In genomic region chr12:132874175-132874574, GRCh38 we compare ENCODE assay signal across 8 cellular contexts.
"Had no signal": no experiment of that assay in that cellular context is flagged by ENCODE, and none has a peak within 500 bp of the region (broad histone marks: within the 10 kb centered on the region; RNA-seq: fewer than 3 reads in every experiment).

No MANE protein-coding gene starts in this region.

- H3K4me3 ChIP-seq: esophagus muscularis mucosa, hepatocyte, left ventricle myocardium inferior had no signal

- H3K27me3 Mint-ChIP-seq: naive B cell had no signal

- H3K4me3 Mint-ChIP-seq: naive B cell had no signal

- H3K27me3 ChIP-seq: esophagus muscularis mucosa, hepatocyte had no signal

- DNase-seq: activated CD4-positive, CD25-positive, alpha-beta regulatory T cell; activated effector memory CD4-positive, alpha-beta T cell treated with anti-CD3 and anti-CD28 coated beads, Interleukin-2, amount 50 U/mL, for 16 hours; caudate nucleus; left ventricle myocardium inferior; naive B cell; SW 1271 had no signal

- H3K9me3 ChIP-seq: esophagus muscularis mucosa, left ventricle myocardium inferior had no signal

- H3K4me1 ChIP-seq: esophagus muscularis mucosa, left ventricle myocardium inferior had no signal

- H3K9me3 Mint-ChIP-seq: naive B cell had no signal

- H3K27ac ChIP-seq: esophagus muscularis mucosa, hepatocyte, left ventricle myocardium inferior had no signal

- H3K27ac Mint-ChIP-seq: naive B cell had no signal
